In the genomic region with DNA sequence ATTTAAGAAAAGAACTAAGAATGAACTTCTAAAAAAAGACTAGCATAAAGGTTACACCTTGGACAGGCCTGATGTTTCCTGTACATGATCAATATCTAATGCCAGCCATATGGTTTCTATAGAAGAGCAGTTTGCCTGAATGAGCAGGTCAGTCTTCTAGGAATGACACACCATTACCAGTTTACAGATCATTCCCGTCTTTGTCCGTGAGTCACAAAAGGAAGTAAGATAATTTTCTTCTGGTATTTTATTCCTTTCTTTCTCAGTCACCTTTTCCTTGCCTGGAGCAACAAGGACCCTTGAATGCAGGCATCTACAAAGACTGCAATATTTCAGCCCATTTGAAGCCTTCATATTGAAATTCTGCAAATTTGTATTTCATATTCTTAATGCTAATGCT, we compare ENCODE assay signal across 14 cellular contexts.
A peak's percentile ranks its signal among the peaks of the same experiment; 100 is the strongest.
DNase-seq lines count a peak whose midpoint lies in the region; ATAC-seq and TF ChIP-seq lines count a peak whose summit lies in the region.
"Had no signal": no experiment of that assay in that cellular context is flagged by ENCODE, and none has a peak within 500 bp of the region (broad histone marks: within the 10 kb centered on the region; RNA-seq: fewer than 3 reads in every experiment).

No MANE protein-coding gene starts in this region.

- peaks cover 4% of the 10 kb centered on the region for H3K36me3 Mint-ChIP-seq in nephron (ENCODE audit: low read depth)

- no peaks in the 10 kb centered on the region for H3K27me3 Mint-ChIP-seq in nephron (ENCODE audit: low read depth)

- peak; percentile 16 for DNase-seq in RWPE1 (ENCODE audit: low spot score)
- DNase-seq in epithelial cell of prostate (ENCODE audit: low read depth, low spot score): peak; percentile 37
- no peak for DNase-seq in NCI-H69 (lab: John Stamatoyannopoulos, UW)
- DNase-seq in HAP-1 (ENCODE audit: low spot score in 2 of 2): no peak
- DNase-seq: Caco-2, DMS53, H7, KBM-7, NCI-H1092 treated with DMSO at 0.1 percent for 48 hours, NCI-H2107, NCI-H2227 treated with DMSO at 0.1 percent for 48 hours had no signal

- no peaks in the 10 kb centered on the region for H3K9me3 ChIP-seq in HEK293 (ENCODE audit: control insufficient read depth, insufficient read depth, low read depth, low read length)
- H3K9me3 ChIP-seq in HAP-1: no peaks in the 10 kb centered on the region
- H3K9me3 ChIP-seq: Caco-2 had no signal

- POLR2A ChIA-PET in HEK293 (lab: Yijun Ruan, JAX) (no interaction called here), RWPE1 (lab: Yijun Ruan, JAX; ENCODE audit: low non-redundant PET) (no interaction called here)

- no peaks in the 10 kb centered on the region for H3K27me3 ChIP-seq in HAP-1 (ENCODE audit: low read depth)

- CTCF ChIA-PET in HEK293 (lab: Yijun Ruan, JAX): interaction anchor here (0.5 kb wide), 1 partner anchor 210 kb away, joined by 3 read pairs; no protein-coding TSS in a partner anchor
- CTCF ChIA-PET in RWPE1 (lab: Yijun Ruan, JAX): no interaction called here

- H3K4me3 ChIP-seq in HEK293 (ENCODE audit: low read depth, low read length) (no peak overlapping the region), HAP-1 (no peak overlapping the region)

- H3K36me3 ChIP-seq in HEK293 (ENCODE audit: control insufficient read depth in 2 of 2, insufficient read depth in 1 of 2, low read length in 2 of 2): no peaks in the 10 kb centered on the region
- H3K36me3 ChIP-seq in HAP-1 (replicated peaks): no peaks in the 10 kb centered on the region

- H3K4me1 ChIP-seq in HEK293 (ENCODE audit: control insufficient read depth, insufficient read depth, low read length) (no peaks in the 10 kb centered on the region), HAP-1 (no peaks in the 10 kb centered on the region)
- H3K4me1 ChIP-seq: Caco-2 had no signal

- ATAC-seq in GM21717 (IDR thresholded peaks at IDR 0.05; ENCODE audit: unreplicated experiment): no peak

- H3K4me3 Mint-ChIP-seq in nephron: no peak overlapping the region

- H3K27ac ChIP-seq in HEK293 (ENCODE audit: extremely low read depth, low read depth, low read length) (no peak overlapping the region), RWPE1 (no peak overlapping the region), epithelial cell of prostate (no peak overlapping the region)

- H3K27ac Mint-ChIP-seq in nephron: peak overlapping the region; percentile 58 to 91 (median 90)

- in situ Hi-C loops in HAP-1 (cut with MboI; ENCODE audit: low sequenced_read_pairs): no loop called here

- TF ChIP-seq CTCF in HEK293 (tag by site-specific recombination; IDR thresholded peaks at IDR 0.05) (no peak), RWPE1 (conservative IDR thresholded peaks at IDR 0.05; ENCODE audit: low read depth) (no peak), nephron (IDR thresholded peaks at IDR 0.05; ENCODE audit: unreplicated experiment in 3 of 3) (no peak)

- H3K4me1 Mint-ChIP-seq in nephron: peaks cover 38% of the 10 kb centered on the region

- H3K9me3 Mint-ChIP-seq in nephron: peaks cover 7% of the 10 kb centered on the region

TF ChIP-seq in HEK293, 187 proteins besides CTCF, POLR2A, EP300 and RAD21:
- TF ChIP-seq ZNF335 (tag by site-specific recombination; conservative IDR thresholded peaks at IDR 0.05): 0 out of 2 replicates have a peak, but pooled peaks have one; percentile 14
- no peak for TF ChIP-seq GLIS2 (tag by site-specific recombination; IDR thresholded peaks at IDR 0.05)

Comparison
In these comparisons a context has a peak if more than half of its experiments do, and no peak if none do; other contexts are left out.
1. DNase-seq: peak in RWPE1 (single experiment) and epithelial cell of prostate (single experiment); none in NCI-H69 (single experiment) and HAP-1 (0 of 2).